19 cellular contexts compared by ENCODE assay signal in the genomic region with DNA sequence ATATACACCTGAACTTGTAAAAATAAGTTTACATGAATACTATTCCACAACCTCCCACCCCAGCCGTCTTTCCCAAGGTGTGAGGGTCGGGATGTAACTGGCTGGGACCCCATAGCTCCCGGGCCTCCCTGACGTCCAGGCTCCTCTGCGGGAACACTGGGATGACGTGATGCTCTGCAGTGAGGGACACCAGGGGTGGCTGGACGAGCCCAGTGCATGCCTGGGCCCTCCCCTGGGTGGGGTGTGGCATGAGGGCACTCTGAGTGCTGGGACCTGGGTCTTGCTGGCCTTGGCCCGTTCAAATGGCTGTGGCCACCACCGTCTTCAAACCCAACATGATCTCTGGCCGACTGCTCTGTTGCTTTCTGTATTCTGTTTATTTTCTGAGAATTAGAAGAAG.
A peak's percentile ranks its signal among the peaks of the same experiment; 100 is the strongest.
DNase-seq lines count a peak whose midpoint lies in the region; ATAC-seq and TF ChIP-seq lines count a peak whose summit lies in the region.
"Had no signal": no experiment of that assay in that cellular context is flagged by ENCODE, and none has a peak within 500 bp of the region (broad histone marks: within the 10 kb centered on the region; RNA-seq: fewer than 3 reads in every experiment).

No MANE protein-coding gene starts in this region.

- CTCF ChIA-PET in activated CD4-positive, alpha-beta T cell treated with anti-CD3 and anti-CD28 coated beads for 36 hours (lab: Charles Lee) = no interaction called here

- H3K27ac ChIP-seq in BLaER1 = no peak overlapping the region
- H3K27ac ChIP-seq in endodermal cell (ENCODE audit: low read depth, low read length) = no peak overlapping the region
- H3K27ac ChIP-seq: RWPE1 had no signal

- no peaks in the 10 kb centered on the region for H3K36me3 Mint-ChIP-seq in CD14-positive monocyte
- H3K36me3 Mint-ChIP-seq in endodermal cell (ENCODE audit: low read depth) = no peaks in the 10 kb centered on the region
- H3K36me3 Mint-ChIP-seq in progenitor cell of endocrine pancreas (ENCODE audit: insufficient read depth) = no peaks in the 10 kb centered on the region
- no peaks in the 10 kb centered on the region for H3K36me3 Mint-ChIP-seq in activated CD4-positive, alpha-beta T cell treated with anti-CD3 and anti-CD28 coated beads for 36 hours (ENCODE audit: low read depth)
- H3K36me3 Mint-ChIP-seq: CD4-positive, alpha-beta memory T cell had no signal

- peak overlapping the region; percentile 76; the same call in 1 of the 2 replicates for H3K4me2 ChIP-seq in BLaER1

- intact Hi-C loops in CD14-positive monocyte (cut with micrococcal nuclease) = no loop called here
- intact Hi-C loops in activated CD4-positive, alpha-beta T cell treated with anti-CD3 and anti-CD28 coated beads for 36 hours (cut with DNase I, micrococcal nuclease) = no loop called here

- DNase-seq in CD14-positive monocyte (ENCODE audit: low spot score) (peak; percentile 22), endodermal cell (peak; percentile 38), progenitor cell of endocrine pancreas (ENCODE audit: low spot score, unreplicated experiment) (peak; percentile 9), iPS-NIHi7 (ENCODE audit: extremely low spot score) (no peak)
- no peak for DNase-seq in activated CD4-positive, alpha-beta T cell treated with anti-CD3 and anti-CD28 coated beads for 36 hours
- DNase-seq: ACHN; Calu3; CD4-positive, alpha-beta memory T cell; DMS53; KBM-7; MV-4-11; NCI-H1436; NCI-H2029 treated with DMSO at 0.1 percent for 48 hours; NCI-H2171 treated with DMSO at 0.1 percent for 48 hours; NCI-H446 treated with DMSO at 0.1 percent for 48 hours; PC-3 had no signal

- H3K9me3 Mint-ChIP-seq in CD14-positive monocyte (no peaks in the 10 kb centered on the region), endodermal cell (no peaks in the 10 kb centered on the region), progenitor cell of endocrine pancreas (ENCODE audit: low read depth) (no peaks in the 10 kb centered on the region)
- no peaks in the 10 kb centered on the region for H3K9me3 Mint-ChIP-seq in activated CD4-positive, alpha-beta T cell treated with anti-CD3 and anti-CD28 coated beads for 36 hours (ENCODE audit: low read depth)
- H3K9me3 Mint-ChIP-seq: CD4-positive, alpha-beta memory T cell had no signal

- H3K36me3 ChIP-seq in BLaER1 (no peaks in the 10 kb centered on the region), endodermal cell (ENCODE audit: control insufficient read depth, insufficient read depth, low read length) (no peaks in the 10 kb centered on the region)

- H3K4me3 Mint-ChIP-seq in CD14-positive monocyte = no peak overlapping the region
- no peak overlapping the region for H3K4me3 Mint-ChIP-seq in endodermal cell
- H3K4me3 Mint-ChIP-seq in progenitor cell of endocrine pancreas (ENCODE audit: low read depth) = no peak overlapping the region
- H3K4me3 Mint-ChIP-seq in activated CD4-positive, alpha-beta T cell treated with anti-CD3 and anti-CD28 coated beads for 36 hours = no peak overlapping the region
- H3K4me3 Mint-ChIP-seq: CD4-positive, alpha-beta memory T cell had no signal

- ATAC-seq in activated CD4-positive, alpha-beta T cell treated with anti-CD3 and anti-CD28 coated beads for 36 hours = no peak
- ATAC-seq in GM18868 (IDR thresholded peaks at IDR 0.05; ENCODE audit: unreplicated experiment) = no peak
- ATAC-seq: PC-3 had no signal

- H3K27ac Mint-ChIP-seq in CD14-positive monocyte (no peak overlapping the region), endodermal cell (no peak overlapping the region), progenitor cell of endocrine pancreas (no peak overlapping the region)
- no peak overlapping the region for H3K27ac Mint-ChIP-seq in activated CD4-positive, alpha-beta T cell treated with anti-CD3 and anti-CD28 coated beads for 36 hours

- H3K9me3 ChIP-seq in BLaER1 (no peaks in the 10 kb centered on the region), endodermal cell (ENCODE audit: control insufficient read depth, low read length) (peaks cover 52% of the 10 kb centered on the region)

- H3K9ac ChIP-seq in BLaER1 (no peak overlapping the region), endodermal cell (ENCODE audit: extremely low read depth, low read length, poor library complexity, severe bottlenecking) (no peak overlapping the region)

- no peak overlapping the region for H3K4me3 ChIP-seq in BLaER1
- no peak overlapping the region for H3K4me3 ChIP-seq in endodermal cell (ENCODE audit: low read length)

- H4K20me1 ChIP-seq in BLaER1 = no peaks in the 10 kb centered on the region

- POLR2A ChIA-PET in activated CD4-positive, alpha-beta T cell treated with anti-CD3 and anti-CD28 coated beads for 36 hours (lab: Charles Lee) = no interaction called here

- H3K4me1 Mint-ChIP-seq in CD14-positive monocyte (no peaks in the 10 kb centered on the region), endodermal cell (no peaks in the 10 kb centered on the region), progenitor cell of endocrine pancreas (ENCODE audit: low read depth) (no peaks in the 10 kb centered on the region)
- no peaks in the 10 kb centered on the region for H3K4me1 Mint-ChIP-seq in activated CD4-positive, alpha-beta T cell treated with anti-CD3 and anti-CD28 coated beads for 36 hours

- WGBS in endodermal cell (ENCODE audit: insufficient coverage in 1 of 2, insufficient read length in 1 of 2), 2 experiments = 67 to 68% methylated on average over 1 to 9 of the region's 10 CpGs

- H3K4me1 ChIP-seq in BLaER1 = peaks cover 50% of the 10 kb centered on the region
- H3K4me1 ChIP-seq in endodermal cell (ENCODE audit: control insufficient read depth, insufficient read depth, low read length) = no peaks in the 10 kb centered on the region

- TF ChIP-seq CTCF in CD14-positive monocyte (IDR thresholded peaks at IDR 0.05) (no peak), endodermal cell (conservative IDR thresholded peaks at IDR 0.05) (no peak), progenitor cell of endocrine pancreas (IDR thresholded peaks at IDR 0.05; ENCODE audit: unreplicated experiment) (no peak)

- H3K27me3 Mint-ChIP-seq in CD14-positive monocyte (ENCODE audit: low read depth in 3 of 3) (peaks cover 4 to 7% (median 4%) of the 10 kb centered on the region in 3 donors), endodermal cell (ENCODE audit: insufficient read depth) (peaks cover 3% of the 10 kb centered on the region), progenitor cell of endocrine pancreas (peaks cover 18% of the 10 kb centered on the region)
- no peaks in the 10 kb centered on the region for H3K27me3 Mint-ChIP-seq in activated CD4-positive, alpha-beta T cell treated with anti-CD3 and anti-CD28 coated beads for 36 hours

- H3K27me3 ChIP-seq in BLaER1 (no peaks in the 10 kb centered on the region), endodermal cell (ENCODE audit: control insufficient read depth, insufficient read depth, low read length, poor library complexity, severe bottlenecking) (no peaks in the 10 kb centered on the region)

Comparison
In these comparisons a context has a peak if more than half of its experiments do, and no peak if none do; other contexts are left out.
1. DNase-seq: peak in CD14-positive monocyte (single experiment), endodermal cell (single experiment) and progenitor cell of endocrine pancreas (single experiment); none in activated CD4-positive, alpha-beta T cell treated with anti-CD3 and anti-CD28 coated beads for 36 hours (single experiment) and iPS-NIHi7 (single experiment).